ENCODE assay signal across 8 cellular contexts in the genomic region with DNA sequence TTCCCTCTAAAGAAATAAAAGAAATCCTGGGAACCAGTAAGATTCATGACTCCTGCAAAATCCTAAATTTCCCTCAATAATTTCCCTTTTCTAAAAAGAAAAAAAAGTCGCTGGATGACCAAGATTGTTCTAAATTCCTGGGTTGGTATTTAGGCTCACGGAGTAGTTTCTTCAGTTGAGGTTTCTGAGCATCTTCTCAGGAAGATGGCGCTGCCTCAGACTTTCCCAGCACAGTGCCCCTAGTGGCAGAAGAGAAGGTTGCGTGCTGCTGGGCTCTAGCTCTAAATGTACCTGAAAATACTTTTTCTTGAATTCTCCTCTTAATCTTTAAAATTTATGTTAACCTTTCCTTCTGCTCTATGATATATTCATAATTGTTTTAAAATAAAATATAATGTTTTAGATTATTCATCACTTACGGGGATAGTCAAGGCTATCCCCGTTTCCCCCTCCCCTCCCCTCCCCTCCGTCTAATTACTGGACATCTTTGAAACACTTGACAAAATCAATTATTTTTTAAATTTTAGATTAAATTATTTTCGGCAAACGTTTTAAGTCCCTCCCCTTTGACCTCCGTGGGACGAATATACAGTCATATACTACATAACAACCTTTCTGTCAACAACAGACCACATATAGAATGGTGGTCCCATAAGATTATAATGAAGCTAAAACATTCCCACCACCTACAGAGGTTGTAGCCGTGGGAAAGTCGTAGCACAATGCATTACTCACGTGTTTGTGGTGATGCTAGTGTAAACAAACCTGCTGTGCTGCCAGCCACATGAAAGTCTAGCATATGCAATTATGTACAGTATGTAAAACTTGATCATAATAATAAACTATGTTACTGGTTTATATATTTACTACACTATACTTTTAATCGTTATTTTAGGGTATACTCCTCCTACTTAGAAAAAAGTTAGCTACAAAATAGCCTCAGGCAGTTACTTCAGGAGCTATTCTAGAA. TPM values are rescaled to one million over a fixed set of nuclear protein-coding genes. Genes with fewer than 3 reads are reported as not detected.
A peak's percentile ranks its signal among the peaks of the same experiment; 100 is the strongest.
DNase-seq lines count a peak whose midpoint lies in the region; ATAC-seq and TF ChIP-seq lines count a peak whose summit lies in the region.

No MANE protein-coding gene starts in this region.

- DNase-seq in GM06990 (ENCODE audit: extremely low read depth, insufficient read length): no peak
- peak; percentile 4 to 63 (median 44) for DNase-seq in T-cell
- DNase-seq in adipocyte (ENCODE audit: low read depth): peak; percentile 74
- no peak for DNase-seq in kidney epithelial cell (ENCODE audit: low read depth)
- peak; percentile 30 for DNase-seq in stimulated activated CD8-positive, alpha-beta memory T cell treated with anti-CD3 and anti-CD28 coated beads, Interleukin-15, amount 100 ng/mL, for 1 hour (ENCODE audit: low read depth)
- DNase-seq in lower leg skin (ENCODE audit: low spot score in 2 of 2): no peak
- no peak for DNase-seq in cortex of kidney (lab: John Stamatoyannopoulos, UW)

- WGBS in lower leg skin, 2 donors: 69 to 70% methylated on average over 15 of the region's 15 CpGs

- H3K4me1 Mint-ChIP-seq in T-cell: no peaks in the 10 kb centered on the region

- no peak overlapping the region for H3K9ac ChIP-seq in adipocyte (ENCODE audit: low read length)

- no peaks in the 10 kb centered on the region for H3K9me3 ChIP-seq in adipocyte (ENCODE audit: control insufficient read depth, low read length)

- H3K27me3 ChIP-seq in GM06990 (replicated peaks; ENCODE audit: control insufficient read depth, insufficient read depth, low read length) (no peaks in the 10 kb centered on the region), adipocyte (replicated peaks; ENCODE audit: control insufficient read depth, insufficient read depth, low read length) (no peaks in the 10 kb centered on the region), kidney epithelial cell (ENCODE audit: control insufficient read depth, insufficient read depth, low read length) (no peaks in the 10 kb centered on the region)

- H3K36me3 Mint-ChIP-seq in T-cell: no peaks in the 10 kb centered on the region

- H3K4me1 ChIP-seq in adipocyte (ENCODE audit: control insufficient read depth, insufficient read depth, low read length): peaks cover 21% of the 10 kb centered on the region

- POLR2A ChIA-PET in T-cell (lab: Charles Lee): no interaction called here

- intact Hi-C loops in lower leg skin (cut with DNase I; ENCODE audit: low total_unique reads): no loop called here

- H3K27me3 Mint-ChIP-seq in T-cell: no peaks in the 10 kb centered on the region

- no peak for TF ChIP-seq POLR2A in lower leg skin (IDR thresholded peaks at IDR 0.05)

- no peak overlapping the region for H3K4me3 ChIP-seq in GM06990 (replicated peaks; ENCODE audit: low read depth, low read length)
- no peak overlapping the region for H3K4me3 ChIP-seq in adipocyte (ENCODE audit: low read length)
- H3K4me3 ChIP-seq in kidney epithelial cell (ENCODE audit: low read depth, low read length): no peak overlapping the region
- H3K4me3 ChIP-seq in lower leg skin (ENCODE audit: low read depth, poor library complexity, severe bottlenecking): no peak overlapping the region

- no peak overlapping the region for H3K27ac Mint-ChIP-seq in T-cell

- H3K9me3 Mint-ChIP-seq in T-cell: no peaks in the 10 kb centered on the region

- CTCF ChIA-PET in T-cell (lab: Charles Lee): interaction anchor here (0.5 to 2.5 kb wide), 12 partner anchors 8 to 769 kb away, joined by 3 to 11 read pairs (median 4); no protein-coding TSS in a partner anchor

- no peak overlapping the region for H3K4me3 Mint-ChIP-seq in T-cell

- TF ChIP-seq CTCF in GM06990 (IDR thresholded peaks at IDR 0.05; ENCODE audit: insufficient read depth, low read length, poor library complexity, severe bottlenecking) (peak; percentile 95), kidney epithelial cell (IDR thresholded peaks at IDR 0.05; ENCODE audit: insufficient read depth, low read length, poor library complexity, severe bottlenecking) (peak; percentile 90), lower leg skin (IDR thresholded peaks at IDR 0.05) (no peak)

- H3K36me3 ChIP-seq in GM06990 (ENCODE audit: control insufficient read depth, insufficient read depth, low read length) (no peaks in the 10 kb centered on the region), adipocyte (ENCODE audit: control insufficient read depth, insufficient read depth, low read length, severe bottlenecking) (no peaks in the 10 kb centered on the region), kidney epithelial cell (ENCODE audit: control insufficient read depth, insufficient read depth, low read length) (no peaks in the 10 kb centered on the region)

- ATAC-seq in HG03175 (IDR thresholded peaks at IDR 0.05; ENCODE audit: unreplicated experiment) (peak; percentile 52), T-cell (replicated peaks in 1 of 4) (peak in 2 of 4 experiments; percentile 62 to 77)

RNA-seq across cellular contexts. Expression of gene GATB, which starts 41.0 kb away (rescaled TPM):
- total RNA-seq in T-cell (10 to 100 TPM in 4 of 5 donors, 1 to 10 TPM in 1; 9.6 to 15.3 (median 12.7) TPM), kidney epithelial cell (37.9 and 39.4 TPM in 2 replicates), lower leg skin (10 to 100 TPM; 26.9 to 48.4 (median 35.9) TPM)

Comparison
In these comparisons a context has a peak if more than half of its experiments do, and no peak if none do; other contexts are left out.
1. DNase-seq: peak in T-cell (34 of 34), adipocyte (single experiment) and stimulated activated CD8-positive, alpha-beta memory T cell treated with anti-CD3 and anti-CD28 coated beads, Interleukin-15, amount 100 ng/mL, for 1 hour (single experiment); none in GM06990 (single experiment), kidney epithelial cell (single experiment), lower leg skin (0 of 2) and cortex of kidney (single experiment).
2. CTCF ChIP-seq: peak in GM06990 (single experiment) and kidney epithelial cell (single experiment); none in lower leg skin (0 of 3).